7 cellular contexts compared by ENCODE assay signal in genomic region chr17:65910836-65911235, GRCh38.
"Had no signal": no experiment of that assay in that cellular context is flagged by ENCODE, and none has a peak within 500 bp of the region (broad histone marks: within the 10 kb centered on the region; RNA-seq: fewer than 3 reads in every experiment).

No MANE protein-coding gene starts in this region.

- FAIRE-seq: GM12878, GM12891, GM12892, GM18507, GM19239 had no signal

- H3K4me3 ChIP-seq: GM12878 had no signal

- DNase-seq: GDM1, GF-D8 had no signal

- ATAC-seq: GM12878 had no signal
